Comparison of ENCODE assay signal across 1 cellular context in the genomic region with DNA sequence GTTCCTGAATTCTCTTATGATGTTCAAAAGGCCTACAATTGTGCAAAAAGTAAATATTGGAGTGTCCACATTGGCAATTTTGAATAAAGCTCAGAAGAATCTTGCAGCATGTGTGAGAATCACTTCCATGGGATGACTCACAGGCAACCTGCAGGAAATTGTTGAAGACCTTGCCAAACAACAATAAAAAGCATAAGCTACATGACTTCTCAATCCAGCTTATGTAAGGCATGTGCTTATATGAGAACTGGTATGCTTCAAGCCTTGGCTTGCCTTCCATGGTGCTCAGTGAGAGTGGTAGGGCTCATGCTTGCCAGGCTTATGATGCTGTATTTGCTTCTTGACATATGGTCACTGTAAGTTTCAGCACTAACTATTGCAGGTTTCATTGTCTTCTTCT.
TF ChIP-seq lines count a peak whose summit lies in the region.

No MANE protein-coding gene starts in this region.

TF ChIP-seq in SK-N-SH, 30 proteins besides CTCF, POLR2A, EP300 and RAD21 (continued from another document):
- TF ChIP-seq, protein P1, sequence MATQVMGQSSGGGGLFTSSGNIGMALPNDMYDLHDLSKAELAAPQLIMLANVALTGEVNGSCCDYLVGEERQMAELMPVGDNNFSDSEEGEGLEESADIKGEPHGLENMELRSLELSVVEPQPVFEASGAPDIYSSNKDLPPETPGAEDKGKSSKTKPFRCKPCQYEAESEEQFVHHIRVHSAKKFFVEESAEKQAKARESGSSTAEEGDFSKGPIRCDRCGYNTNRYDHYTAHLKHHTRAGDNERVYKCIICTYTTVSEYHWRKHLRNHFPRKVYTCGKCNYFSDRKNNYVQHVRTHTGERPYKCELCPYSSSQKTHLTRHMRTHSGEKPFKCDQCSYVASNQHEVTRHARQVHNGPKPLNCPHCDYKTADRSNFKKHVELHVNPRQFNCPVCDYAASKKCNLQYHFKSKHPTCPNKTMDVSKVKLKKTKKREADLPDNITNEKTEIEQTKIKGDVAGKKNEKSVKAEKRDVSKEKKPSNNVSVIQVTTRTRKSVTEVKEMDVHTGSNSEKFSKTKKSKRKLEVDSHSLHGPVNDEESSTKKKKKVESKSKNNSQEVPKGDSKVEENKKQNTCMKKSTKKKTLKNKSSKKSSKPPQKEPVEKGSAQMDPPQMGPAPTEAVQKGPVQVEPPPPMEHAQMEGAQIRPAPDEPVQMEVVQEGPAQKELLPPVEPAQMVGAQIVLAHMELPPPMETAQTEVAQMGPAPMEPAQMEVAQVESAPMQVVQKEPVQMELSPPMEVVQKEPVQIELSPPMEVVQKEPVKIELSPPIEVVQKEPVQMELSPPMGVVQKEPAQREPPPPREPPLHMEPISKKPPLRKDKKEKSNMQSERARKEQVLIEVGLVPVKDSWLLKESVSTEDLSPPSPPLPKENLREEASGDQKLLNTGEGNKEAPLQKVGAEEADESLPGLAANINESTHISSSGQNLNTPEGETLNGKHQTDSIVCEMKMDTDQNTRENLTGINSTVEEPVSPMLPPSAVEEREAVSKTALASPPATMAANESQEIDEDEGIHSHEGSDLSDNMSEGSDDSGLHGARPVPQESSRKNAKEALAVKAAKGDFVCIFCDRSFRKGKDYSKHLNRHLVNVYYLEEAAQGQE (IDR thresholded peaks at IDR 0.05; ENCODE audit: low read depth, low read length), result no peak
